Comparison of ENCODE assay signal across 8 cellular contexts in genomic region chr1:6646499-6647148, GRCh38. TPM values are rescaled to one million over a fixed set of nuclear protein-coding genes. Genes with fewer than 3 reads are reported as not detected.
DNase-seq lines count a peak whose midpoint lies in the region; ATAC-seq and TF ChIP-seq lines count a peak whose summit lies in the region.

No MANE protein-coding gene starts in this region.

- H3K36me3 ChIP-seq in ovary, result no peaks in the 10 kb centered on the region
- H3K36me3 ChIP-seq in MG63, result peaks cover 61% of the 10 kb centered on the region

- no peaks in the 10 kb centered on the region for H3K4me1 ChIP-seq in ovary (ENCODE audit: insufficient read depth)

- TF ChIP-seq EP300 in ovary (IDR thresholded peaks at IDR 0.05), result no peak

- H3K27ac ChIP-seq in ovary, result no peak overlapping the region

- TF ChIP-seq POLR2A in ovary (IDR thresholded peaks at IDR 0.05), result no peak

- TF ChIP-seq CTCF in LNCaP clone FGC (IDR thresholded peaks at IDR 0.05; ENCODE audit: control insufficient read depth, extremely low read depth, insufficient read depth), result peak; percentile 45
- TF ChIP-seq CTCF in WI38 (IDR thresholded peaks at IDR 0.05; ENCODE audit: low read depth, low read length), result peak; percentile 30
- TF ChIP-seq CTCF in fibroblast of villous mesenchyme (IDR thresholded peaks at IDR 0.05; ENCODE audit: insufficient read depth, low read depth, low read length), result peak; percentile 71
- peak; percentile 26 to 68 (median 50) for TF ChIP-seq CTCF in ovary (IDR thresholded peaks at IDR 0.05)

- intact Hi-C loops in Right ventricle myocardium inferior (cut with DNase I), result loop anchor here (5.0 kb wide), 1 partner anchor 159 kb away; no protein-coding TSS in a partner anchor
- intact Hi-C loops in cardiac septum (cut with DNase I), result loop anchor here (5.0 kb wide), 1 partner anchor 159 kb away; no protein-coding TSS in a partner anchor
- intact Hi-C loops in ovary (cut with DNase I), result loop anchor here in 3 of 4 donors (5.0 to 10.0 kb wide), 3 partner anchors 82 to 162 kb away; no protein-coding TSS in a partner anchor

- ATAC-seq in Right ventricle myocardium inferior, result peak; percentile 32

- H3K9me3 ChIP-seq in ovary (no peaks in the 10 kb centered on the region), MG63 (no peaks in the 10 kb centered on the region)

- 50 to 55% (median 54%) methylated on average over 10 of the region's 10 CpGs for WGBS in ovary, 3 donors

- H3K27me3 ChIP-seq in ovary, result no peaks in the 10 kb centered on the region
- no peaks in the 10 kb centered on the region for H3K27me3 ChIP-seq in MG63

- no peak overlapping the region for H3K4me3 ChIP-seq in LNCaP clone FGC (ENCODE audit: low read depth, low read length)
- no peak overlapping the region for H3K4me3 ChIP-seq in WI38 (ENCODE audit: low read depth, low read length)
- H3K4me3 ChIP-seq in fibroblast of villous mesenchyme (ENCODE audit: low read depth, low read length), result no peak overlapping the region
- no peak overlapping the region for H3K4me3 ChIP-seq in ovary
- no peak overlapping the region for H3K4me3 ChIP-seq in MG63

- DNase-seq in Right ventricle myocardium inferior (ENCODE audit: missing footprints) (no peak), cardiac septum (ENCODE audit: low spot score) (no peak), LNCaP clone FGC (ENCODE audit: low read depth) (peak; percentile 27), fibroblast of villous mesenchyme (ENCODE audit: low read depth) (peak; percentile 70), ovary (peak in 1 of 5 donors; percentile 40), T-helper 9 cell (no peak), MG63 (no peak)

RNA-seq across cellular contexts. Expression of gene THAP3, which starts 22.0 kb away (rescaled TPM):
- total RNA-seq in Right ventricle myocardium inferior, result 12.5 TPM
- 8.8 TPM for total RNA-seq in cardiac septum
- 18.7 and 19.4 TPM in 2 replicates for total RNA-seq in fibroblast of villous mesenchyme
- 10 to 100 TPM; 15.7 to 24.6 (median 18.8) TPM for total RNA-seq in ovary
- 10 to 100 TPM in 1 of 2 donors, 1 to 10 TPM in 1; 5.6 to 33.6 TPM for polyA plus RNA-seq in ovary
- 26.6 and 29.0 TPM in 2 replicates for total RNA-seq in MG63 (2014; rRNA removed; shearing (Covaris generic); ENCODE audit: low replicate concordance)

RNA-seq across cellular contexts. Expression of gene PHF13, which starts 33.1 kb away (rescaled TPM):
- total RNA-seq in Right ventricle myocardium inferior, result 8.0 TPM
- 9.3 TPM for total RNA-seq in cardiac septum
- total RNA-seq in fibroblast of villous mesenchyme, result 16.8 TPM in 2 replicates
- 10 to 100 TPM; 11.0 to 32.4 (median 16.5) TPM for total RNA-seq in ovary
- 10 to 100 TPM; 13.5 to 14.6 TPM for polyA plus RNA-seq in ovary
- total RNA-seq in MG63 (2014; rRNA removed; shearing (Covaris generic); ENCODE audit: low replicate concordance), result 15.1 and 20.0 TPM in 2 replicates

RNA-seq across cellular contexts. Expression of gene KLHL21, which starts 44.0 kb away (rescaled TPM):
- total RNA-seq in Right ventricle myocardium inferior (102 TPM), cardiac septum (33.1 TPM), fibroblast of villous mesenchyme (49.0 and 51.8 TPM in 2 replicates), ovary (10 to 100 TPM; 24.1 to 39.6 (median 34.4) TPM)
- polyA plus RNA-seq in ovary, result 10 to 100 TPM; 14.4 to 40.4 TPM
- 27.8 and 32.0 TPM in 2 replicates for total RNA-seq in MG63 (2014; rRNA removed; shearing (Covaris generic); ENCODE audit: low replicate concordance)

RNA-seq across cellular contexts. Expression of gene DNAJC11, which starts 55.0 kb away (rescaled TPM):
- 74.1 TPM for total RNA-seq in Right ventricle myocardium inferior
- total RNA-seq in cardiac septum, result 49.4 TPM
- total RNA-seq in fibroblast of villous mesenchyme, result 30.3 and 38.9 TPM in 2 replicates
- 10 to 100 TPM; 10.1 to 42.9 (median 37.1) TPM for total RNA-seq in ovary
- polyA plus RNA-seq in ovary, result 10 to 100 TPM; 18.8 to 94.5 TPM
- 66.4 and 71.8 TPM in 2 replicates for total RNA-seq in MG63 (2014; rRNA removed; shearing (Covaris generic); ENCODE audit: low replicate concordance)

Comparison
In these comparisons a context has a peak if more than half of its experiments do, and no peak if none do; other contexts are left out.
1. DNase-seq: peak in LNCaP clone FGC (single experiment) and fibroblast of villous mesenchyme (single experiment); none in Right ventricle myocardium inferior (single experiment), cardiac septum (single experiment), T-helper 9 cell (single experiment) and MG63 (single experiment).
2. Peak in every context shown above with its lines, with median percentiles within 50 percentile points of each other: CTCF ChIP-seq.